ENCODE assay signal across 10 cellular contexts in the genomic region with DNA sequence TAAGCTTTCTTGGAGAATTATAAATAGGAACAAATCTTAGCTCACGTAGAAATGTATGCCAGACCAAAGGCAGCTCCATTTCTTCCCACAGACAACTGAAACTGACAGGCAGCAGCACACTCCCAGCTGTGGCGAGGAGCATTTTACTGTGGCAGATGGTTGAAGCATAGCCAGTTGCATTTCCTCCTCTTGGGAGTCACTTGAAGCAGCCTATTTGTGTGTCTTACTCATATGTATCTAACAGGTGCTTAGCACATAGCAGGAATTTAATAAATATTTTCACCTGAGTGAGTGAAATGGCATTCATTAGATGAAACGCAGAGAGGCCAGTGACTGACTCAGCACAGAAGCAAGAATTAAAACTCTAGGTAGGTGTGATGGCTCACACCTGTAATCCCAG. TPM values are rescaled to one million over a fixed set of nuclear protein-coding genes. Genes with fewer than 3 reads are reported as not detected.
A peak's percentile ranks its signal among the peaks of the same experiment; 100 is the strongest.
DNase-seq lines count a peak whose midpoint lies in the region; ATAC-seq and TF ChIP-seq lines count a peak whose summit lies in the region.
"Had no signal": no experiment of that assay in that cellular context is flagged by ENCODE, and none has a peak within 500 bp of the region (broad histone marks: within the 10 kb centered on the region; RNA-seq: fewer than 3 reads in every experiment).

No MANE protein-coding gene starts in this region.

- TF ChIP-seq CTCF in GM12864 (IDR thresholded peaks at IDR 0.05; ENCODE audit: low read depth, low read length, missing control alignments), result no peak
- TF ChIP-seq CTCF in fibroblast of villous mesenchyme (IDR thresholded peaks at IDR 0.05; ENCODE audit: insufficient read depth, low read depth, low read length), result no peak

- H3K36me3 ChIP-seq in CD4-positive, alpha-beta memory T cell (ENCODE audit: insufficient read depth, low read length), result no peaks in the 10 kb centered on the region

- H3K27ac Mint-ChIP-seq in CD4-positive, alpha-beta memory T cell, result peak overlapping the region in 1 of 7 donors; percentile 22
- H3K27ac Mint-ChIP-seq: activated CD4-positive, alpha-beta memory T cell treated with anti-CD3 and anti-CD28 coated beads for 36 hours; dendritic cell treated with granulocyte-macrophage colony-stimulating factor and Interleukin-4, amounts not matched to agents 40 ng/mL and 50 ng/mL, for 4 days had no signal

- H3K9me3 ChIP-seq in CD4-positive, alpha-beta memory T cell (ENCODE audit: control insufficient read depth in 1 of 2, low read length in 2 of 2), result peaks cover 0 to 6% of the 10 kb centered on the region in 2 donors

- H3K4me3 ChIP-seq in GM12864 (ENCODE audit: low read depth, low read length) (no peak overlapping the region), fibroblast of villous mesenchyme (ENCODE audit: low read depth, low read length) (no peak overlapping the region)
- no peak overlapping the region for H3K4me3 ChIP-seq in CD4-positive, alpha-beta memory T cell (ENCODE audit: low read length in 2 of 2)

- no peaks in the 10 kb centered on the region for H3K27me3 ChIP-seq in CD4-positive, alpha-beta memory T cell (ENCODE audit: insufficient read depth, low read length)

- H3K4me1 ChIP-seq in CD4-positive, alpha-beta memory T cell (ENCODE audit: insufficient read depth, low read length), result no peaks in the 10 kb centered on the region

- H3K27ac ChIP-seq in CD4-positive, alpha-beta memory T cell (ENCODE audit: low read depth, low read length), result no peak overlapping the region

- no peak overlapping the region for H3K4me3 Mint-ChIP-seq in CD4-positive, alpha-beta memory T cell
- H3K4me3 Mint-ChIP-seq: activated CD4-positive, alpha-beta memory T cell treated with anti-CD3 and anti-CD28 coated beads for 36 hours; dendritic cell treated with granulocyte-macrophage colony-stimulating factor and Interleukin-4, amounts not matched to agents 40 ng/mL and 50 ng/mL, for 4 days had no signal

- H3K4me1 Mint-ChIP-seq in CD4-positive, alpha-beta memory T cell, result peaks cover 0 to 4% (median 2%) of the 10 kb centered on the region in 4 donors

- H3K36me3 Mint-ChIP-seq in CD4-positive, alpha-beta memory T cell, result peaks cover 3 to 5% of the 10 kb centered on the region in 2 donors

- CTCF ChIA-PET in CD4-positive, alpha-beta memory T cell (lab: Charles Lee; ENCODE audit: partially characterized antibody), result interaction anchor here (0.7 to 2.9 kb wide), 3 partner anchors 40 to 93 kb away, joined by 3 to 7 read pairs (median 6); no protein-coding TSS in a partner anchor

- POLR2A ChIA-PET in CD4-positive, alpha-beta memory T cell (lab: Charles Lee; ENCODE audit: partially characterized antibody), result no interaction called here

- H3K9me3 Mint-ChIP-seq in CD4-positive, alpha-beta memory T cell, result peaks cover 0 to 9% (median 5%) of the 10 kb centered on the region in 8 donors

- DNase-seq in GM12864 (ENCODE audit: low read depth) (peak; percentile 57), LHCN-M2 (ENCODE audit: low read depth) (peak; percentile 86), fibroblast of villous mesenchyme (ENCODE audit: low read depth) (peak; percentile 21), NCI-H1930 (lab: John Stamatoyannopoulos, UW) (no peak), NCI-H510A (lab: John Stamatoyannopoulos, UW) (no peak), GDM1 (lab: John Stamatoyannopoulos, UW) (no peak)
- DNase-seq in CD4-positive, alpha-beta memory T cell, result no peak
- DNase-seq: activated CD4-positive, alpha-beta memory T cell treated with anti-CD3 and anti-CD28 coated beads for 36 hours had no signal

- peak; percentile 73 for ATAC-seq in GM21717 (IDR thresholded peaks at IDR 0.05; ENCODE audit: unreplicated experiment)

- intact Hi-C loops in CD4-positive, alpha-beta memory T cell (cut with micrococcal nuclease), result no loop called here

- H3K27me3 Mint-ChIP-seq in CD4-positive, alpha-beta memory T cell, result no peaks in the 10 kb centered on the region
- H3K27me3 Mint-ChIP-seq: activated CD4-positive, alpha-beta memory T cell treated with anti-CD3 and anti-CD28 coated beads for 36 hours; dendritic cell treated with granulocyte-macrophage colony-stimulating factor and Interleukin-4, amounts not matched to agents 40 ng/mL and 50 ng/mL, for 4 days had no signal

RNA-seq across cellular contexts. Expression of a gene that starts 12.3 kb away (rescaled TPM):
- total RNA-seq in LHCN-M2 (2014; rRNA removed), result 9.7 and 17.1 TPM in 2 replicates
- 6.9 TPM for polyA plus RNA-seq in LHCN-M2 (2012)
- total RNA-seq in fibroblast of villous mesenchyme, result 17.1 and 19.9 TPM in 2 replicates
- total RNA-seq in CD4-positive, alpha-beta memory T cell, result 10 to 100 TPM; 26.3 to 26.4 TPM
- 10 to 100 TPM; 11.6 to 18.0 TPM for polyA plus RNA-seq in CD4-positive, alpha-beta memory T cell

Comparison
In these comparisons a context has a peak if more than half of its experiments do, and no peak if none do; other contexts are left out.
1. DNase-seq: peak in GM12864 (single experiment), LHCN-M2 (single experiment) and fibroblast of villous mesenchyme (single experiment); none in CD4-positive, alpha-beta memory T cell (0 of 5), NCI-H1930 (0 of 2), NCI-H510A (single experiment) and GDM1 (single experiment).